Comparison of ENCODE assay signal across 8 cellular contexts in the genomic region with DNA sequence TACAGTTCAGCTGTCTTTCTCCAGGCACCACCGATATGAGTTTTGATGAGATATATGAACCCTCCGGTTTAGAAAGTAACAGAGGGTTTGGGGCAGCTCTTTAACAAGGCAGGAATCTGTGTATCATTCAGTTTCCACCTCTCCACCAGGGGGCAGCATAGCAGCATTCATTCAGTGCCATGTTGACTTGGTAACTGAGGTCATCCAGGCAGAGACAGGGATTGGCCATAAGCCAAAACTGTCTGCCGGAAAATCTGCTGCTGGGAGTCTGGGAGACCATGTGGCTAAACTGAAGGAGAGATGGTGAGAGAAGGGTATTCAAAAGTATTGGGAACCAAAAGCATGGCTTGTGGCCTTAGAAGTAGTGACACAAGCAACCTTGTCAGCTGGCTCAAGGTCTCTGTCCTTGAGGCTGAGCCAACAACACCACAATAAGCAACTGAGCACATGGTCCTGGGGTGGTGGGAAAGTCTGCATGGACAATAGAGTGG.
DNase-seq lines count a peak whose midpoint lies in the region; ATAC-seq, FAIRE-seq and TF ChIP-seq lines count a peak whose summit lies in the region.

No MANE protein-coding gene starts in this region.

- no peak overlapping the region for H3K4me2 ChIP-seq in OCI-LY3 (ENCODE audit: low read length)

- no peaks in the 10 kb centered on the region for H4K20me1 ChIP-seq in OCI-LY3 (ENCODE audit: insufficient read depth, low read length)

- no peak overlapping the region for H3K9ac ChIP-seq in OCI-LY3 (ENCODE audit: low read length)

- DNase-seq in D721Med (ENCODE audit: insufficient read length, low spot score) (no peak), KBM-7 (peak; percentile 56), astrocyte of the spinal cord (ENCODE audit: low read depth, low spot score) (peak; percentile 4), iPS-NIHi7 (ENCODE audit: extremely low spot score) (peak; percentile 88)
- DNase-seq in stimulated activated CD4-positive, alpha-beta T cell treated with anti-CD3 and anti-CD28 coated beads, Interleukin-4, amount 100 ng/mL, for 1 hour, result peak; percentile 6

- TF ChIP-seq CTCF in D721Med (IDR thresholded peaks at IDR 0.05; ENCODE audit: insufficient read depth, missing control alignments), result peak; percentile 91
- peak; percentile 89 for TF ChIP-seq CTCF in OCI-LY3 (IDR thresholded peaks at IDR 0.05; ENCODE audit: low read depth, low read length)
- TF ChIP-seq CTCF in astrocyte of the spinal cord (IDR thresholded peaks at IDR 0.05; ENCODE audit: low read depth, low read length), result peak; percentile 52

- no peaks in the 10 kb centered on the region for H3K79me2 ChIP-seq in OCI-LY3 (ENCODE audit: low read length)

- no peak overlapping the region for H3K27ac ChIP-seq in OCI-LY3 (ENCODE audit: low read length)

- FAIRE-seq in D721Med (lab: Jason Lieb, UNC), result peak; percentile 92

- H3K4me3 ChIP-seq in OCI-LY3 (ENCODE audit: low read length) (no peak overlapping the region), astrocyte of the spinal cord (ENCODE audit: low read depth, low read length) (no peak overlapping the region)

- no peaks in the 10 kb centered on the region for H3K9me3 ChIP-seq in OCI-LY3 (ENCODE audit: insufficient read depth, low read length)

- no peak overlapping the region for H2AFZ ChIP-seq in OCI-LY3 (ENCODE audit: low read depth, low read length)

- no peaks in the 10 kb centered on the region for H3K4me1 ChIP-seq in OCI-LY3 (ENCODE audit: low read length)

- in situ Hi-C loops in KBM-7 (cut with MboI; ENCODE audit: low pct_unique_long_range_greater_than_20kb, low sequenced_read_pairs), result no loop called here
- in situ Hi-C loops in astrocyte of the spinal cord (cut with HindIII; ENCODE audit: low sequenced_read_pairs), result no loop called here

- no peaks in the 10 kb centered on the region for H3K36me3 ChIP-seq in OCI-LY3 (replicated peaks; ENCODE audit: low read depth, low read length)

- peak; percentile 77 for ATAC-seq in GM19455 (IDR thresholded peaks at IDR 0.05; ENCODE audit: unreplicated experiment)
- ATAC-seq in activated CD4-positive, CD25-positive, alpha-beta regulatory T cell treated with anti-CD3 and anti-CD28 coated beads, Interleukin-2, amount 50 U/mL, for 24 hours, result no peak

- H3K27me3 ChIP-seq in OCI-LY3 (ENCODE audit: low read depth, low read length), result peaks cover 53% of the 10 kb centered on the region
